Comparison of ENCODE assay signal across 8 cellular contexts in genomic region chr3:10026084-10026890, GRCh38.
DNase-seq lines count a peak whose midpoint lies in the region; ATAC-seq and TF ChIP-seq lines count a peak whose summit lies in the region.

FANCD2 (plus strand) TSS chr3:10026437; CDS start chr3:10028658, 2,221 bp downstream.

- H3K4me1 ChIP-seq in KMS-11 (ENCODE audit: low read depth, poor library complexity, severe bottlenecking) (peaks cover 9% of the 10 kb centered on the region), RWPE2 (ENCODE audit: insufficient read depth, poor library complexity, severe bottlenecking) (peaks cover 19% of the 10 kb centered on the region)

- peak within 1 kb of the TSS; percentile 93 for H2AFZ ChIP-seq in KMS-11 (ENCODE audit: low read depth)

- no peaks in the 10 kb centered on the region for H3K9me3 ChIP-seq in RWPE2 (ENCODE audit: severe bottlenecking)

- peak within 1 kb of the TSS; percentile 77 to 88 (median 77) for H3K27ac Mint-ChIP-seq in nephron

- no peaks in the 10 kb centered on the region for H4K20me1 ChIP-seq in KMS-11 (ENCODE audit: insufficient read depth)

- H3K36me3 Mint-ChIP-seq in nephron (ENCODE audit: low read depth) = peaks cover 11% of the 10 kb centered on the region

- DNase-seq in EL = peak; percentile 87
- DNase-seq in RWPE2 (ENCODE audit: low spot score) = peak; percentile 84
- DNase-seq in activated T-helper 9 cell treated with anti-CD3 and anti-CD28 coated beads, Interleukin-2, amount 50 U/mL, for 16 hours (ENCODE audit: low read depth) = peak; percentile 88
- peak; percentile 89 for DNase-seq in fibroblast of pulmonary artery (ENCODE audit: low read depth)
- peak; percentile 94 for DNase-seq in stimulated activated naive CD8-positive, alpha-beta T cell treated with anti-CD3 and anti-CD28 coated beads, Interleukin-15, Interleukin-2, amounts not matched to agents 100 U/mL and 50 U/mL, for 24 hours

- H3K79me2 ChIP-seq in KMS-11 (ENCODE audit: insufficient read depth, low read depth) = peaks cover 16% of the 10 kb centered on the region

- H3K4me1 Mint-ChIP-seq in nephron = peaks cover 9% of the 10 kb centered on the region

- no peaks in the 10 kb centered on the region for H3K9me3 Mint-ChIP-seq in nephron

- no peaks in the 10 kb centered on the region for H3K27me3 Mint-ChIP-seq in nephron (ENCODE audit: low read depth)

- H3K27me3 ChIP-seq in KMS-11 (ENCODE audit: insufficient read depth, low read depth) (no peaks in the 10 kb centered on the region), RWPE2 (ENCODE audit: insufficient read depth, poor library complexity, severe bottlenecking) (no peaks in the 10 kb centered on the region)

- peak within 1 kb of the TSS; percentile 98 for H3K4me3 Mint-ChIP-seq in nephron

- no peaks in the 10 kb centered on the region for H3K36me3 ChIP-seq in KMS-11 (ENCODE audit: insufficient read depth)
- peaks cover 42% of the 10 kb centered on the region for H3K36me3 ChIP-seq in RWPE2 (ENCODE audit: low read depth)

- TF ChIP-seq CTCF in KMS-11 (conservative IDR thresholded peaks at IDR 0.05; ENCODE audit: low read depth, low read length) (no peak), RWPE2 (IDR thresholded peaks at IDR 0.05; ENCODE audit: poor library complexity, severe bottlenecking) (no peak), fibroblast of pulmonary artery (IDR thresholded peaks at IDR 0.05; ENCODE audit: low read length, missing control alignments) (no peak), nephron (IDR thresholded peaks at IDR 0.05; ENCODE audit: unreplicated experiment in 3 of 3) (no peak)

- H3K9ac ChIP-seq in KMS-11 = peak within 1 kb of the TSS; percentile 98

- H3K4me3 ChIP-seq in KMS-11 (IDR thresholded peaks at IDR 0.05; ENCODE audit: insufficient read depth, low read depth, low read length) (peak within 1 kb of the TSS; percentile 79), RWPE2 (ENCODE audit: severe bottlenecking) (peak within 1 kb of the TSS; percentile 50), fibroblast of pulmonary artery (replicated peaks; ENCODE audit: low read depth, low read length) (peak within 1 kb of the TSS; percentile 87)

- ATAC-seq in GM21786 (IDR thresholded peaks at IDR 0.05; ENCODE audit: unreplicated experiment) (peak; percentile 93), RWPE2 (ENCODE audit: low read depth) (peak; percentile 74)
- ATAC-seq in stimulated activated naive CD8-positive, alpha-beta T cell treated with anti-CD3 and anti-CD28 coated beads, Interleukin-15, Interleukin-2, amounts not matched to agents 100 U/mL and 50 U/mL, for 24 hours = peak; percentile 95

- peak within 1 kb of the TSS; percentile 95 for H3K27ac ChIP-seq in KMS-11
- peak within 1 kb of the TSS; percentile 46 for H3K27ac ChIP-seq in RWPE2 (ENCODE audit: poor library complexity, severe bottlenecking)

- peak within 1 kb of the TSS; percentile 84 for H3K4me2 ChIP-seq in KMS-11

Comparison
In these comparisons a context has a peak if more than half of its experiments do, and no peak if none do; other contexts are left out.
1. Peak in every context shown above with its lines: DNase-seq, ATAC-seq, H3K4me3 ChIP-seq and H3K27ac ChIP-seq.